ENCODE assay signal across 11 cellular contexts in the genomic region with DNA sequence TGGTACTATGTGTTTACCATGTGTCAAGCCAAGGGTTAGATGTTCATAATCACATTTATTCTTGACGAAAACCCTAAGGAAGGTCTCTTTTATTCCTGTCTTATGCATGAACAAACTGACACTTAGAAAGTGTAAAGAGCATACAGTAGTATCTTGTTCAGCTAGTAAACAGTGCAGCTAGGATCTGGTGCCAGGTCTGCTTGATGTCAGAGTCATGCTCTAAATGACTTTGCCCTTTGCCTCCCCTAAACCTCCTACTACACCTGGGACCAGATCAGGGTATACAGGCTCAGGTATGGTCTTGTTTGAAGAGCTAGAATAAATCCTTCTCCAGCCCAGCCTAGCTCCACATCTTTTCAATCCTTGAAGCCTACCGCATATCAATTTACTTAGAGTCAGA.
"Had no signal": no experiment of that assay in that cellular context is flagged by ENCODE, and none has a peak within 500 bp of the region (broad histone marks: within the 10 kb centered on the region; RNA-seq: fewer than 3 reads in every experiment).

No MANE protein-coding gene starts in this region.

- H3K9me3 ChIP-seq: HAP-1 had no signal

- H3K4me2 ChIP-seq: GM23338 had no signal

- H3K9ac ChIP-seq: GM23248 had no signal

- H3K27ac ChIP-seq: GM23248 had no signal

- H3K4me3 ChIP-seq: GM23248, GM23338, HAP-1 had no signal

- FAIRE-seq: H1, H54 had no signal

- DNase-seq: GM23248, GOT3, H7, H9, HCEC 1CT, HFFc6 had no signal

- H3K36me3 ChIP-seq: HAP-1 had no signal

- ATAC-seq: GM23338, HCT116 had no signal

- H2AFZ ChIP-seq: GM23248, GM23338 had no signal

- H3K4me1 ChIP-seq: HAP-1 had no signal
